ENCODE assay signal across 8 cellular contexts in genomic region chr12:68451261-68452091, GRCh38.
A peak's percentile ranks its signal among the peaks of the same experiment; 100 is the strongest.
DNase-seq lines count a peak whose midpoint lies in the region; ATAC-seq, FAIRE-seq and TF ChIP-seq lines count a peak whose summit lies in the region.

No MANE protein-coding gene starts in this region.

- H3K36me3 ChIP-seq in K562 (ENCODE audit: control insufficient read depth, insufficient read depth, low read length) (no peaks in the 10 kb centered on the region), mesendoderm (ENCODE audit: control insufficient read depth, insufficient read depth, low read length) (no peaks in the 10 kb centered on the region), thymus (ENCODE audit: control insufficient read depth, insufficient read depth) (no peaks in the 10 kb centered on the region)

- H2BK120ac ChIP-seq in mesendoderm (ENCODE audit: low read depth, low read length): no peak overlapping the region

- no peak overlapping the region; a peak in 1 of 4 replicates for H3K9ac ChIP-seq in K562 (ENCODE audit: insufficient read depth in 1 of 2, low read depth in 2 of 2, low read length in 2 of 2)
- H3K9ac ChIP-seq in mesendoderm (ENCODE audit: low read length): no peak overlapping the region

- ATAC-seq in GM18867 (IDR thresholded peaks at IDR 0.05; ENCODE audit: unreplicated experiment): peak; percentile 55
- peak; percentile 63 for ATAC-seq in HG03045 (IDR thresholded peaks at IDR 0.05; ENCODE audit: unreplicated experiment)
- ATAC-seq in K562: peak; percentile 53
- ATAC-seq in WTC11: no peak

- H3K4me3 ChIP-seq in K562 (no peak overlapping the region), mesendoderm (ENCODE audit: low read length) (no peak overlapping the region), thymus (ENCODE audit: low read length) (peak overlapping the region; percentile 11)

- H3K27ac Mint-ChIP-seq in WTC11: no peak overlapping the region

- no peak overlapping the region for H3K56ac ChIP-seq in mesendoderm (ENCODE audit: low read length)

- intact Hi-C loops in K562 (cut with micrococcal nuclease): no loop called here

- H3K18ac ChIP-seq in mesendoderm (ENCODE audit: low read length): no peak overlapping the region

- no peaks in the 10 kb centered on the region; the same call in 1 of the 2 replicates for H3K27me3 Mint-ChIP-seq in WTC11 (ENCODE audit: low read depth)

- FAIRE-seq in K562 (lab: Jason Lieb, UNC): no peak

- peaks cover 10% of the 10 kb centered on the region for H3K9me3 Mint-ChIP-seq in WTC11

- H3K27ac ChIP-seq in K562 (ENCODE audit: extremely low read depth, low read depth, low read length) (no peak overlapping the region), mesendoderm (ENCODE audit: low read depth, low read length) (no peak overlapping the region), thymus (ENCODE audit: low read depth) (peak overlapping the region; percentile 72)

- H3K4me1 ChIP-seq in K562 (replicated peaks in 1 of 2; ENCODE audit: control insufficient read depth in 2 of 2, insufficient read depth in 2 of 2, low read length in 2 of 2) (peaks cover 0 to 39% of the 10 kb centered on the region in 2 experiments; a peak in 3 of 5 replicates), mesendoderm (ENCODE audit: control insufficient read depth, low read depth, low read length) (peaks cover 7% of the 10 kb centered on the region), thymus (ENCODE audit: control insufficient read depth, insufficient read depth, low read length) (peaks cover 25% of the 10 kb centered on the region)

- no peak overlapping the region for H4K5ac ChIP-seq in mesendoderm (ENCODE audit: low read length)

- H3K4ac ChIP-seq in mesendoderm (ENCODE audit: low read depth, low read length): no peak overlapping the region

- TF ChIP-seq CTCF in K562 (IDR thresholded peaks at IDR 0.05 in 2 of 3, conservative IDR thresholded peaks at IDR 0.05 in 1 of 3; ENCODE audit: insufficient read depth in 2 of 3, low read depth in 1 of 3, low read length in 3 of 3): no peak
- no peak for TF ChIP-seq CTCF in WTC11 (IDR thresholded peaks at IDR 0.05)

- H3K79me1 ChIP-seq in mesendoderm (ENCODE audit: low read length): no peaks in the 10 kb centered on the region

- no peak overlapping the region for H2BK15ac ChIP-seq in mesendoderm (replicated peaks; ENCODE audit: low read depth)

- CTCF ChIA-PET in K562 (lab: Yijun Ruan, JAX; ENCODE audit: low intra/inter-chr PET ratio) (no interaction called here), WTC11 (lab: Charles Lee) (no interaction called here)

- peak; percentile 66 for DNase-seq in AG20443 (ENCODE audit: low spot score)
- DNase-seq in NOMO-1 treated with DMSO at 0.1 percent for 48 hours (lab: John Stamatoyannopoulos, UW; ENCODE audit: unreplicated experiment): peak; percentile 79
- DNase-seq in K562 (ENCODE audit: extremely low read depth in 1 of 4, low spot score in 3 of 4): peak in 2 of 4 experiments; percentile 24 to 52
- peak; percentile 80 for DNase-seq in mesendoderm
- no peak for DNase-seq in WTC11 (ENCODE audit: low spot score)

- H2AK5ac ChIP-seq in mesendoderm (ENCODE audit: low read length): no peak overlapping the region

- H3K9me3 ChIP-seq in K562 (replicated peaks; ENCODE audit: control insufficient read depth, insufficient read depth, low read depth, low read length): no peaks in the 10 kb centered on the region
- H3K9me3 ChIP-seq in thymus (ENCODE audit: control insufficient read depth): no peaks in the 10 kb centered on the region

- H3K27me3 ChIP-seq in K562 (ENCODE audit: control insufficient read depth in 2 of 2, insufficient read depth in 2 of 2, low read length in 2 of 2) (no peaks in the 10 kb centered on the region; a peak in 1 of 5 replicates), mesendoderm (ENCODE audit: insufficient read depth, low read length, poor library complexity) (no peaks in the 10 kb centered on the region), thymus (ENCODE audit: control insufficient read depth, insufficient read depth) (no peaks in the 10 kb centered on the region)

- no peak for TF ChIP-seq POLR2A in K562 (conservative IDR thresholded peaks at IDR 0.05)

- 6% methylated on average over 7 of the region's 7 CpGs for WGBS in K562 (ENCODE audit: insufficient coverage, low coverage, missing lambda C conversion rate)
- no CpG with 5 or more reads among the region's 7 CpGs for WGBS in mesendoderm (ENCODE audit: extremely low coverage, insufficient coverage, low lambda C conversion rate)
- WGBS in thymus: 11% methylated on average over 7 of the region's 7 CpGs

- peaks cover 5% of the 10 kb centered on the region for H3K36me3 Mint-ChIP-seq in WTC11

- no peak for TF ChIP-seq EP300 in K562 (IDR thresholded peaks at IDR 0.05; ENCODE audit: low read length)

- peaks cover 71% of the 10 kb centered on the region for H3K4me1 Mint-ChIP-seq in WTC11

- POLR2A ChIA-PET in K562 (lab: Yijun Ruan, JAX) (no interaction called here), WTC11 (lab: Charles Lee) (no interaction called here)

- H3K4me2 ChIP-seq in K562 (ENCODE audit: insufficient read depth, low read length) (no peak overlapping the region), mesendoderm (ENCODE audit: low read length) (no peak overlapping the region)

- H3K23ac ChIP-seq in mesendoderm (ENCODE audit: low read length): no peak overlapping the region

- H3K9me1 ChIP-seq in K562 (ENCODE audit: control insufficient read depth, insufficient read depth, low read length): no peaks in the 10 kb centered on the region

- no peak overlapping the region for H2BK5ac ChIP-seq in mesendoderm (ENCODE audit: low read length)

- no peaks in the 10 kb centered on the region for H4K20me1 ChIP-seq in K562 (replicated peaks; ENCODE audit: control insufficient read depth, insufficient read depth, low read length)

- no peak overlapping the region for H4K8ac ChIP-seq in mesendoderm (ENCODE audit: low read depth, low read length)

- BruUV-seq in K562 (replicated peaks; lab: Mats Ljungman, UMichigan): no TSS peak

- 0 out of 4 replicates have a peak, but pooled peaks of 1 of the 2 experiments have one; percentile 13 for TF ChIP-seq RAD21 in K562 (CRISPR knock-in tag; conservative IDR thresholded peaks at IDR 0.05 in 1 of 2, IDR thresholded peaks at IDR 0.05 in 1 of 2)

- H3K79me2 ChIP-seq in K562 (ENCODE audit: control insufficient read depth, insufficient read depth, low read length): no peaks in the 10 kb centered on the region
- no peaks in the 10 kb centered on the region for H3K79me2 ChIP-seq in mesendoderm (ENCODE audit: control insufficient read depth, insufficient read depth, low read length)

- no peak overlapping the region for H2AFZ ChIP-seq in K562 (ENCODE audit: low read depth, low read length)

- in situ Hi-C loops in K562 (cut with MboI): no loop called here

- no peak overlapping the region for H3K4me3 Mint-ChIP-seq in WTC11

TF ChIP-seq in K562, 482 proteins besides CTCF, POLR2A, EP300 and RAD21 (continues in another document):
- TF ChIP-seq E2F5 (CRISPR knock-in tag; IDR thresholded peaks at IDR 0.05) (no peak), HOMEZ (CRISPR knock-in tag; IDR thresholded peaks at IDR 0.05) (no peak)

TF ChIP-seq in WTC11, 78 proteins besides CTCF, POLR2A, EP300 and RAD21:
- TF ChIP-seq GABPB1 (CRISPR knock-in tag; IDR thresholded peaks at IDR 0.05) (no peak), E2F4 (CRISPR knock-in tag; IDR thresholded peaks at IDR 0.05; ENCODE audit: borderline replicate concordance, low read depth) (no peak), CREM (CRISPR knock-in tag; IDR thresholded peaks at IDR 0.05) (no peak), NR2C2 (CRISPR knock-in tag; IDR thresholded peaks at IDR 0.05) (no peak), RELA (CRISPR knock-in tag; IDR thresholded peaks at IDR 0.05; ENCODE audit: borderline replicate concordance) (no peak), PRDM15 (CRISPR knock-in tag; IDR thresholded peaks at IDR 0.05) (no peak), ZNF416 (CRISPR knock-in tag; IDR thresholded peaks at IDR 0.05) (no peak), PRRX2 (CRISPR knock-in tag; IDR thresholded peaks at IDR 0.05) (no peak)
